ENCODE assay signal across 14 cellular contexts in genomic region chr1:66357478-66358197, GRCh38.
DNase-seq lines count a peak whose midpoint lies in the region; ATAC-seq and TF ChIP-seq lines count a peak whose summit lies in the region.
"Had no signal": no experiment of that assay in that cellular context is flagged by ENCODE, and none has a peak within 500 bp of the region (broad histone marks: within the 10 kb centered on the region; RNA-seq: fewer than 3 reads in every experiment).

No MANE protein-coding gene starts in this region.

- H3K4me2 ChIP-seq in neural cell (ENCODE audit: low read length), result peak overlapping the region; percentile 93

- peaks cover 6% of the 10 kb centered on the region for H3F3A ChIP-seq in neural cell (ENCODE audit: insufficient read depth, low read length, poor library complexity, severe bottlenecking)

- H3K4me3 ChIP-seq in neural cell (ENCODE audit: low read length), result peak overlapping the region; percentile 65
- H3K4me3 ChIP-seq: colonic mucosa, SJSA1 had no signal

- H3K9me3 Mint-ChIP-seq in HFFc6 (no peaks in the 10 kb centered on the region), brain (no peaks in the 10 kb centered on the region)

- no peaks in the 10 kb centered on the region for H3K9me3 ChIP-seq in neural cell (ENCODE audit: low read length)
- H3K9me3 ChIP-seq: colonic mucosa, SJSA1 had no signal

- H3K4me1 Mint-ChIP-seq in HFFc6 (ENCODE audit: low read depth) (peaks cover 92% of the 10 kb centered on the region), brain (peaks cover 90% of the 10 kb centered on the region)

- no peak for DNase-seq in activated CD4-positive, CD25-positive, alpha-beta regulatory T cell treated with anti-CD3 and anti-CD28 coated beads, Interleukin-2, amount 50 U/mL, for 72 hours
- DNase-seq in HFFc6 (no peak), HUDEP-2 (lab: John Stamatoyannopoulos, UW; ENCODE audit: unreplicated experiment in 76 of 76) (no peak), Right ventricle myocardium inferior (ENCODE audit: missing footprints) (no peak)
- DNase-seq: 8988T, aorta, colonic mucosa, NCI-H524 had no signal

- H3K9ac ChIP-seq in neural cell (ENCODE audit: low read length), result peak overlapping the region; percentile 70

- H2AFZ ChIP-seq in neural cell (ENCODE audit: low read depth, low read length), result no peak overlapping the region

- H3K27ac Mint-ChIP-seq in HFFc6 (peak overlapping the region; percentile 56), brain (peak overlapping the region in 3 of 5 experiments; percentile 10 to 97 (median 43))

- no peaks in the 10 kb centered on the region for H4K20me1 ChIP-seq in neural cell (ENCODE audit: insufficient read depth)

- H3K36me3 Mint-ChIP-seq in HFFc6 (ENCODE audit: low read depth) (peaks cover 66% of the 10 kb centered on the region), brain (peaks cover 14% of the 10 kb centered on the region)

- H3K27ac ChIP-seq in neural cell (ENCODE audit: low read length), result peak overlapping the region; percentile 85
- H3K27ac ChIP-seq: colonic mucosa, HL-60, SJSA1 had no signal

- peak; percentile 37 to 59 for ATAC-seq in activated CD4-positive, CD25-positive, alpha-beta regulatory T cell treated with anti-CD3 and anti-CD28 coated beads, Interleukin-2, amount 50 U/mL, for 24 hours
- ATAC-seq in HG03520 (IDR thresholded peaks at IDR 0.05; ENCODE audit: unreplicated experiment) (no peak), Right ventricle myocardium inferior (no peak)

- no peak for TF ChIP-seq CTCF in HFFc6 (IDR thresholded peaks at IDR 0.05)
- no peak for TF ChIP-seq CTCF in brain (conservative IDR thresholded peaks at IDR 0.05)
- no peak for TF ChIP-seq CTCF in neural cell (IDR thresholded peaks at IDR 0.05; ENCODE audit: poor library complexity, severe bottlenecking)

- peaks cover 24% of the 10 kb centered on the region for H3K79me2 ChIP-seq in neural cell (replicated peaks; ENCODE audit: insufficient read depth, low read length)

- H3K27me3 ChIP-seq in neural cell (ENCODE audit: insufficient read depth, low read depth, low read length), result no peaks in the 10 kb centered on the region
- H3K27me3 ChIP-seq: colonic mucosa, SJSA1 had no signal

- H3K4me3 Mint-ChIP-seq in HFFc6 (no peak overlapping the region), brain (peak overlapping the region; percentile 14 to 84 (median 34))

- TF ChIP-seq RAD21 in neural cell (conservative IDR thresholded peaks at IDR 0.05), result no peak

- intact Hi-C loops in Right ventricle myocardium inferior (cut with DNase I), result no loop called here

- H3K36me3 ChIP-seq in neural cell (ENCODE audit: insufficient read depth, low read length), result peaks cover 10% of the 10 kb centered on the region
- H3K36me3 ChIP-seq: colonic mucosa had no signal

- H3K27me3 Mint-ChIP-seq in HFFc6 (ENCODE audit: insufficient read depth), result peaks cover 8% of the 10 kb centered on the region
- H3K27me3 Mint-ChIP-seq in brain, result peaks cover 3% of the 10 kb centered on the region

- TF ChIP-seq EP300 in neural cell (conservative IDR thresholded peaks at IDR 0.05; ENCODE audit: poor library complexity, severe bottlenecking), result no peak

- H3K9me2 ChIP-seq in neural cell (ENCODE audit: insufficient read depth, low read length), result no peaks in the 10 kb centered on the region

TF ChIP-seq in neural cell, 6 proteins besides CTCF, POLR2A, EP300 and RAD21:
- TF ChIP-seq EZH2 (IDR thresholded peaks at IDR 0.05; ENCODE audit: borderline replicate concordance, insufficient read depth, low read length, poor library complexity, severe bottlenecking), result no peak
- TF ChIP-seq POLR2AphosphoS5 (IDR thresholded peaks at IDR 0.05), result no peak
- TF ChIP-seq SMC3 (conservative IDR thresholded peaks at IDR 0.05; ENCODE audit: poor library complexity), result no peak
- TF ChIP-seq REST (IDR thresholded peaks at IDR 0.05; ENCODE audit: borderline replicate concordance), result no peak
- no peak for TF ChIP-seq MXI1 (conservative IDR thresholded peaks at IDR 0.05; ENCODE audit: poor library complexity, severe bottlenecking)
- TF ChIP-seq TAF1 (IDR thresholded peaks at IDR 0.05; ENCODE audit: low read depth), result no peak
TF ChIP-seq in neural cell: peak in this region for 0.

Comparison
In these comparisons a context has a peak if more than half of its experiments do, and no peak if none do; other contexts are left out.
1. ATAC-seq: peak in activated CD4-positive, CD25-positive, alpha-beta regulatory T cell treated with anti-CD3 and anti-CD28 coated beads, Interleukin-2, amount 50 U/mL, for 24 hours (2 of 2); none in HG03520 (single experiment) and Right ventricle myocardium inferior (single experiment).